ENCODE assay signal across 8 cellular contexts in the genomic region with DNA sequence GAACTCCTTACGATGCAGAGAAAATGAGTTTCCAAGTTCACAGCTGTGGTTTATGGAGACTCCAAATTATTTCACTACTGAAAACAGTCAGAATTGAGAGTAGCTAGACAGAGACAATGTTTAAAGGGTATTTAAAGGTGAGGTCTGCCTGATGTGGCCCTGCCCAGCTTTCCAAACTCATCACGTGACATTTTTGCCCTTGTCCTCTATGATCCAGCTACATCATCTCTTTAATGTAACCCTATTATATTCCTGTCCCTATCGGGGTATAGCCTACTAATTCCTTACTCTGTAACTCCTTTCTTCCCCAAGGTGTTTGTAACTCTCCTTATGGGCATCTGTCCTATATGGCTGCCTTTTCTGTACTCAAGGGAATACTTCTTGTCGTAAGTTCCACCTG.
"Had no signal": no experiment of that assay in that cellular context is flagged by ENCODE, and none has a peak within 500 bp of the region (broad histone marks: within the 10 kb centered on the region; RNA-seq: fewer than 3 reads in every experiment).

No MANE protein-coding gene starts in this region.

- DNase-seq: GDM1, GF-D8 had no signal

- FAIRE-seq: G401.6, GM12878, GM12891, GM12892, GM18507, GM19239 had no signal

- ATAC-seq: GM12878 had no signal

- H3K4me3 ChIP-seq: GM12878 had no signal
